In the genomic region with DNA sequence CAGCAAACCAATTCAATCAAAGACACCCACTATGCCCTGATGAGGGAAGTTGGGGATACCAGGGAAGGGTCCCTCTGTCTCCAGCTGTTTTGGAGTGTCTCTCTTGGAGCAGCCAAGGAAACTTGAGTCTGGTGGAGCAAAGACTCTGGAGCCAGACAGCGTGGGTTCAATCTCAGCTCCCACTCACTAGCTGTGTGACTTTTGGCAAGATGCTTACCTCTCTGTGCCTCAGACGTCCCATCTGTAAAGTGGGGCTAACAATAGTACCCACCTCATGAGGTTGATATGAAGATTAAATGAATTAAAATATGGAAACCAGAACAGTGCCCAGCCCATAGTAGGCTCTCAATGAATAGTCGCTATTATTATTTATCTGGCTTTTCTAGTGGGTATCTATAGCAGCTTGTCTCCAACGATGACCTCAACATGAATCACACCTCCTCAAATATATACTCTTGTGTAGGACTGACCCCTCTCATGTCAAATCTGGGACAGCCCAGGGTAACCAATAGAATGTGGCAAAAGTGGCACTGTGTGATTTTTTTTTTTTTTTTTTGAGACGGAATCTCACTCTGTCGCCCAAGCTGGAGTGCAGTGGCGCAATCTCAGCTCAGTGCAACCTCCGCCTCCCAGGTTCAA, we compare ENCODE assay signal across 31 cellular contexts.
"Had no signal": no experiment of that assay in that cellular context is flagged by ENCODE, and none has a peak within 500 bp of the region (broad histone marks: within the 10 kb centered on the region; RNA-seq: fewer than 3 reads in every experiment).

No MANE protein-coding gene starts in this region.

- H3K36me3 ChIP-seq: ascending aorta, SJSA1 had no signal

- H3K27ac ChIP-seq: ascending aorta, coronary artery, PC-9, SJSA1 had no signal

- DNase-seq: activated CD4-positive, alpha-beta T cell treated with anti-CD3 and anti-CD28 coated beads, Interleukin-2, amount 10 ng/mL, durations not matched to agents 24 days and 14 days; activated CD4-positive, alpha-beta T cell treated with anti-CD3 and anti-CD28 coated beads, Interleukin-2, amount 50 U/mL, for 4 hours; activated CD8-positive, alpha-beta T cell treated with anti-CD3 and anti-CD28 coated beads for 36 hours; activated gamma-delta T cell; activated naive CD4-positive, alpha-beta T cell treated with Interleukin-2 at 50 U/mL for 16 hours; activated T-cell treated with anti-CD3 and anti-CD28 coated beads, Interleukin-2, amount 50 U/mL, for 24 hours; amygdala; Kasumi-1; MM.1S; MV-4-11; NCI-H1092; NCI-H1436 treated with DMSO at 0.1 percent for 48 hours; NCI-H187; NCI-H2029 treated with DMSO at 0.1 percent for 48 hours; NCI-H2107; NCI-H2171; NCI-H510A; NCI-H526; NCI-H748 treated with DMSO at 0.1 percent for 48 hours; NK-92 treated with Interleukin-12 subunit alpha and Interleukin-12 subunit beta, amount 100 ng/mL, for 24 hours; PC-9; SHP77 treated with DMSO at 0.1 percent for 48 hours; SK-N-SH; T-cell; T-helper 2 cell; T-helper 9 cell had no signal

- H3K9me3 Mint-ChIP-seq: activated CD4-positive, alpha-beta T cell treated with anti-CD3 and anti-CD28 coated beads, Interleukin-2, amount 10 ng/mL, durations not matched to agents 24 days and 14 days; activated CD8-positive, alpha-beta T cell treated with anti-CD3 and anti-CD28 coated beads for 36 hours; activated T-cell treated with anti-CD3 and anti-CD28 coated beads, Interleukin-2, amount 50 U/mL, for 24 hours; activated T-helper 2 cell treated with anti-CD3 and anti-CD28 coated beads, Interferon-gamma antibody, Interleukin-2, Interleukin-4, amounts not matched to agents 10 μg/mL and 5 μg/mL and 100 μg/mL, durations not matched to agents 14 hours and 24 hours and 36 hours; T-cell had no signal

- H3K9ac ChIP-seq: SK-N-SH had no signal

- H3K27me3 ChIP-seq: ascending aorta, SJSA1 had no signal

- ATAC-seq: activated CD8-positive, alpha-beta T cell treated with anti-CD3 and anti-CD28 coated beads for 36 hours; T-cell had no signal

- H3K27ac Mint-ChIP-seq: activated CD4-positive, alpha-beta T cell treated with anti-CD3 and anti-CD28 coated beads, Interleukin-2, amount 10 ng/mL, durations not matched to agents 24 days and 14 days; activated CD8-positive, alpha-beta T cell treated with anti-CD3 and anti-CD28 coated beads for 36 hours; activated naive CD8-positive, alpha-beta T cell; activated T-cell treated with anti-CD3 and anti-CD28 coated beads, Interleukin-2, amount 50 U/mL, for 24 hours; activated T-helper 2 cell treated with anti-CD3 and anti-CD28 coated beads, Interferon-gamma antibody, Interleukin-2, Interleukin-4, amounts not matched to agents 10 μg/mL and 5 μg/mL and 100 μg/mL, durations not matched to agents 14 hours and 24 hours and 36 hours; T-cell had no signal

- H3K4me3 Mint-ChIP-seq: activated CD4-positive, alpha-beta T cell treated with anti-CD3 and anti-CD28 coated beads, Interleukin-2, amount 10 ng/mL, durations not matched to agents 24 days and 14 days; activated CD8-positive, alpha-beta T cell treated with anti-CD3 and anti-CD28 coated beads for 36 hours; activated naive CD8-positive, alpha-beta T cell; activated T-cell treated with anti-CD3 and anti-CD28 coated beads, Interleukin-2, amount 50 U/mL, for 24 hours; T-cell had no signal

- H2AFZ ChIP-seq: PC-9 had no signal

- H3K4me3 ChIP-seq: ascending aorta, coronary artery, PC-9, SJSA1 had no signal

- H3K9me3 ChIP-seq: ascending aorta, SJSA1, SK-N-SH had no signal

- H3K4me2 ChIP-seq: PC-9, SK-N-SH had no signal

- H3K36me3 Mint-ChIP-seq: activated naive CD8-positive, alpha-beta T cell; T-cell had no signal
